13 cellular contexts compared by ENCODE assay signal in the genomic region with DNA sequence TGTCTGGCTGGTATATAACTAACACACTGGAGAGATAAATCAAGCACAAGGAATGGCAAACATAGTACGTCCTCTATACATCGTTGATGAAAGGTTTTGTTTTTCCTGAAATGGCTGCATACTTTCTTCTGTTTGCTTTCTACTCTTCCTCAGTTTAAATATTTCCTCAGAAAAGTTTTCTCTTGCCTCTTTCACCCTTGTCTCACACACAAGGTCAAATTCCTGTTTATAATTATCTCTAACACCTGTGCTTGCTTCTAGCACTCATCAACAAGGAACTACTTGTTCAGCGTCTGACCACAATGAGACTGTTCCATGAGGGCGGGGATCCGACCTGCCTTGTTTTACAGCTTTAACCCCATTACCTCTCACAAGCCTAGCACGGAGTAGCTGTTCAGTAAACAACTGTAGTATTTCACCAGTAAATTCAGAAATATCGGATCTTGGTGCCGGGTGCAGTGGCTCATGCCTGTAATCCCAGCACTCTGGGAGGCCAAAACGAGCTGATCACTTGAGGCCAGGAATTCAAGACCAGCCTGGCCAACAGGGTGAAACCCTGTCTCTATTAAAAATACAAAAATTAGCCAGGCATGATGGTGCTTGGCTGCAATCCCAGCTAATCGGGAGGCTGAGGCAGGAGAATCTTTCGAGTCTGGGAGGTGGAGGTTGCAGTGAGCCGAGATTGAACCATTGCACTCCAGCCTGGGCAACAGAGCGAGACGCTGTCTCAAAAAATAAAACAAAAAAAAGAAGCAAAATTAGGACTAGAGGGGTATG. TPM values are rescaled to one million over a fixed set of nuclear protein-coding genes. Genes with fewer than 3 reads are reported as not detected.
DNase-seq lines count a peak whose midpoint lies in the region; ATAC-seq, FAIRE-seq and TF ChIP-seq lines count a peak whose summit lies in the region.
"Had no signal": no experiment of that assay in that cellular context is flagged by ENCODE, and none has a peak within 500 bp of the region (broad histone marks: within the 10 kb centered on the region; RNA-seq: fewer than 3 reads in every experiment).

No MANE protein-coding gene starts in this region.

- peak overlapping the region; percentile 15; the same call in 1 of the 2 replicates for H2AFZ ChIP-seq in OCI-LY1 (ENCODE audit: low read length)
- peak overlapping the region; percentile 11 for H2AFZ ChIP-seq in parathyroid adenoma

- FAIRE-seq in D721Med (lab: Jason Lieb, UNC): no peak

- H3K27me3 ChIP-seq in OCI-LY1 (ENCODE audit: insufficient read depth, low read length): no peaks in the 10 kb centered on the region
- no peaks in the 10 kb centered on the region for H3K27me3 ChIP-seq in parathyroid adenoma (ENCODE audit: control insufficient read depth, insufficient read depth, low read length)
- H3K27me3 ChIP-seq: heart left ventricle had no signal

- no peaks in the 10 kb centered on the region for H3K79me2 ChIP-seq in OCI-LY1 (ENCODE audit: insufficient read depth, low read length)
- no peaks in the 10 kb centered on the region for H3K79me2 ChIP-seq in parathyroid adenoma

- POLR2A ChIA-PET in HEK293 (lab: Yijun Ruan, JAX): interaction anchor here (0.9 kb wide), 1 partner anchor 26 kb away, joined by 3 read pairs; no protein-coding TSS in a partner anchor

- ATAC-seq in esophagus mucosa (peak; percentile 82), HG02759 (IDR thresholded peaks at IDR 0.05; ENCODE audit: unreplicated experiment) (no peak), HG03025 (IDR thresholded peaks at IDR 0.05; ENCODE audit: low FRiP score, unreplicated experiment) (no peak)
- ATAC-seq: naive thymus-derived CD4-positive, alpha-beta T cell had no signal

- CTCF ChIA-PET in HEK293 (lab: Yijun Ruan, JAX): interaction anchor here (0.6 to 1.2 kb wide), 9 partner anchors 9 to 197 kb away, joined by 3 to 6 read pairs (median 3); no protein-coding TSS in a partner anchor

- no peaks in the 10 kb centered on the region for H4K20me1 ChIP-seq in OCI-LY1 (ENCODE audit: insufficient read depth, low read length)

- no peaks in the 10 kb centered on the region for H3K9me2 ChIP-seq in OCI-LY1 (ENCODE audit: low read depth, low read length)

- H3K9ac ChIP-seq in OCI-LY1 (ENCODE audit: low read length) (peak overlapping the region; percentile 42; the same call in 1 of the 2 replicates), parathyroid adenoma (no peak overlapping the region)

- H3K36me3 ChIP-seq in HEK293 (ENCODE audit: control insufficient read depth in 2 of 2, insufficient read depth in 1 of 2, low read length in 2 of 2) (peaks cover 0 to 9% of the 10 kb centered on the region in 2 experiments; a peak in 2 of 3 replicates), OCI-LY1 (ENCODE audit: insufficient read depth, low read length) (peaks cover 13% of the 10 kb centered on the region; the same call in 1 of the 2 replicates), parathyroid adenoma (ENCODE audit: control insufficient read depth, insufficient read depth, low read length) (no peaks in the 10 kb centered on the region)

- H3K27ac ChIP-seq in HEK293 (ENCODE audit: extremely low read depth, low read depth, low read length) (no peak overlapping the region), OCI-LY1 (ENCODE audit: low read depth, low read length, poor library complexity, severe bottlenecking) (peak overlapping the region; percentile 89), parathyroid adenoma (no peak overlapping the region)
- H3K27ac ChIP-seq: heart left ventricle had no signal

- no peak for DNase-seq in GOT3 (lab: John Stamatoyannopoulos, UW)
- no peak for DNase-seq in D721Med (ENCODE audit: insufficient read length, low spot score)
- DNase-seq: activated CD4-positive, alpha-beta T cell treated with anti-CD3 and anti-CD28 coated beads for 4 hours; activated naive CD4-positive, alpha-beta T cell treated with anti-CD3 and anti-CD28 coated beads, Interleukin-2, amount 10 ng/mL, durations not matched to agents 7 days and 5 days; heart left ventricle; NCI-H69 had no signal

- H3K4me2 ChIP-seq in OCI-LY1 (ENCODE audit: low read length): peak overlapping the region; percentile 74
- H3K4me2 ChIP-seq in parathyroid adenoma (ENCODE audit: low read length): peak overlapping the region; percentile 15

- H3K9me3 ChIP-seq in HEK293 (ENCODE audit: control insufficient read depth, insufficient read depth, low read depth, low read length) (no peaks in the 10 kb centered on the region), OCI-LY1 (ENCODE audit: low read length) (peaks cover 5% of the 10 kb centered on the region; the same call in 1 of the 2 replicates), parathyroid adenoma (ENCODE audit: control insufficient read depth, low read length) (no peaks in the 10 kb centered on the region)
- H3K9me3 ChIP-seq: heart left ventricle had no signal

- no peak for TF ChIP-seq CTCF in HEK293 (tag by site-specific recombination; IDR thresholded peaks at IDR 0.05)
- TF ChIP-seq CTCF in OCI-LY1 (IDR thresholded peaks at IDR 0.05; ENCODE audit: low read length): no peak
- no peak for TF ChIP-seq CTCF in parathyroid adenoma (IDR thresholded peaks at IDR 0.05)
- TF ChIP-seq CTCF in D721Med (IDR thresholded peaks at IDR 0.05; ENCODE audit: insufficient read depth, missing control alignments): no peak

- H3K4me1 ChIP-seq in HEK293 (ENCODE audit: control insufficient read depth, insufficient read depth, low read length) (peaks cover 6% of the 10 kb centered on the region; the same call in 1 of the 2 replicates), OCI-LY1 (ENCODE audit: insufficient read depth, low read length, severe bottlenecking) (peaks cover 32% of the 10 kb centered on the region), parathyroid adenoma (peaks cover 10% of the 10 kb centered on the region)

- no peaks in the 10 kb centered on the region for H3F3A ChIP-seq in OCI-LY1 (ENCODE audit: insufficient read depth, low read length)

- H3K4me3 ChIP-seq in HEK293 (ENCODE audit: low read depth, low read length) (no peak overlapping the region), OCI-LY1 (ENCODE audit: low read depth, low read length, poor library complexity, severe bottlenecking) (peak overlapping the region; percentile 33), parathyroid adenoma (ENCODE audit: low read depth, low read length) (no peak overlapping the region)
- H3K4me3 ChIP-seq: heart left ventricle had no signal

TF ChIP-seq in HEK293, 187 proteins besides CTCF, POLR2A, EP300 and RAD21:
- TF ChIP-seq ZNF23 (tag by site-specific recombination; IDR thresholded peaks at IDR 0.05; ENCODE audit: borderline replicate concordance) (no peak), PRDM1 (tag by site-specific recombination; IDR thresholded peaks at IDR 0.05) (peak; percentile 56), ZSCAN30 (tag by site-specific recombination; IDR thresholded peaks at IDR 0.05) (no peak), ZNF585B (tag by site-specific recombination; IDR thresholded peaks at IDR 0.05) (peak; percentile 55), ZNF664 (tag by site-specific recombination; IDR thresholded peaks at IDR 0.05) (peak; percentile 86), HOXC10 (CRISPR knock-in tag; IDR thresholded peaks at IDR 0.05) (no peak)

RNA-seq across cellular contexts. Expression of a gene that starts 37.0 kb away (rescaled TPM):
- total RNA-seq in esophagus mucosa: 1.7 TPM

RNA-seq across cellular contexts. Expression of a gene that starts 42.8 kb away (rescaled TPM):
- total RNA-seq in esophagus mucosa: 12.3 TPM
